31 cellular contexts compared by ENCODE assay signal in the genomic region with DNA sequence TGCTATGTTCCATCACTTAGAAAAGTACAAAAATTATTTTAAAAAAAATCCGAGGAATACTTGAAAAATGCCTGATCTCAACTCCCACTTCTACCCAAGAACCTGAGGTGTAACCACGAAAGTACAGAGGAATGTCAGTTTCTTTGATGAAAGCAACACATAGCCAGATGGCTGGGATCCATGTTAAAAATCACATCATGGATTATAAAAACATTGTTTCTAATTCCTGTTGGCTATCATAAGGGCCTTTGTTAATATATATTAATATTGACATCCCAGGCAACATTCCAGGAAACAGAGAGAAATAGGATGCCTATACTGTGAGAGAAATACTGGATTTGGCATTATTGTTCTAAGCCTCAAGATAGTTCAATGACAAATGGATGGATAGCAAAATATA.
"Had no signal": no experiment of that assay in that cellular context is flagged by ENCODE, and none has a peak within 500 bp of the region (broad histone marks: within the 10 kb centered on the region; RNA-seq: fewer than 3 reads in every experiment).

No MANE protein-coding gene starts in this region.

- H3K27me3 ChIP-seq: ovary, right lobe of liver, testis had no signal

- H3K27me3 Mint-ChIP-seq: naive thymus-derived CD4-positive, alpha-beta T cell; progenitor cell of endocrine pancreas; stimulated activated naive CD8-positive, alpha-beta T cell treated with anti-CD3 and anti-CD28 coated beads, Interleukin-15, amount 100 ng/mL, for 72 hours; type B pancreatic cell had no signal

- H3K9me3 ChIP-seq: ovary, psoas muscle, right lobe of liver, sigmoid colon, suprapubic skin, testis, tibial artery, transverse colon, upper lobe of right lung, uterus had no signal

- FAIRE-seq: small intestine had no signal

- H3K36me3 Mint-ChIP-seq: natural killer cell; neural progenitor cell; stimulated activated memory B cell treated with anti-CD40 and anti-IgM and Interleukin-4, amounts not matched to agents 10 μg/mL and 1 μg/mL and 100 μg/mL, for 72 hours; type B pancreatic cell had no signal

- H3K4me3 Mint-ChIP-seq: naive thymus-derived CD4-positive, alpha-beta T cell; natural killer cell; nephron; neural progenitor cell; stimulated activated memory B cell treated with anti-CD40 and anti-IgM and Interleukin-4, amounts not matched to agents 10 μg/mL and 1 μg/mL and 100 μg/mL, for 72 hours; stimulated activated naive CD8-positive, alpha-beta T cell treated with anti-CD3 and anti-CD28 coated beads, Interleukin-15, amount 100 ng/mL, for 72 hours; type B pancreatic cell had no signal

- H3K4me1 Mint-ChIP-seq: stimulated activated memory B cell treated with anti-CD40 and anti-IgM and Interleukin-4, amounts not matched to agents 10 μg/mL and 1 μg/mL and 100 μg/mL, for 72 hours had no signal

- H3K27ac Mint-ChIP-seq: naive thymus-derived CD4-positive, alpha-beta T cell; nephron; neural progenitor cell; progenitor cell of endocrine pancreas; stimulated activated memory B cell treated with anti-CD40 and anti-IgM and Interleukin-4, amounts not matched to agents 10 μg/mL and 1 μg/mL and 100 μg/mL, for 72 hours; stimulated activated naive CD8-positive, alpha-beta T cell treated with anti-CD3 and anti-CD28 coated beads, Interleukin-15, amount 100 ng/mL, for 72 hours; type B pancreatic cell had no signal

- DNase-seq: naive thymus-derived CD4-positive, alpha-beta T cell; natural killer cell; occipital lobe; ovary; posterior cingulate gyrus; psoas muscle; right cardiac atrium; right lobe of liver; sigmoid colon; small intestine; stimulated activated CD4-positive, alpha-beta T cell treated with anti-CD3 and anti-CD28 coated beads, Interleukin-15, amount 100 ng/mL, for 24 hours; stimulated activated CD4-positive, alpha-beta T cell treated with anti-CD3 and anti-CD28 coated beads, Interleukin-2, amount 100 ng/mL, for 24 hours; stimulated activated CD4-positive, alpha-beta T cell treated with anti-CD3 and anti-CD28 coated beads, Interleukin-2, amount 100 ng/mL, for 48 hours; stimulated activated CD4-positive, alpha-beta T cell treated with anti-CD3 and anti-CD28 coated beads, Interleukin-4, amount 100 ng/mL, for 24 hours; stimulated activated CD8-positive, alpha-beta memory T cell treated with anti-CD3 and anti-CD28 coated beads, Interleukin-4, amount 100 ng/mL, for 48 hours; stimulated activated naive CD4-positive, alpha-beta T cell; stimulated activated naive CD8-positive, alpha-beta T cell treated with anti-CD3 and anti-CD28 coated beads, Interleukin-15, amount 100 ng/mL, for 72 hours; stimulated activated naive CD8-positive, alpha-beta T cell treated with anti-CD3 and anti-CD28 coated beads, Interleukin-15, Interleukin-2, amounts not matched to agents 100 U/mL and 50 U/mL, for 24 hours; substantia nigra; testis; tibial artery; transverse colon; upper lobe of right lung; uterus had no signal

- H3K9me3 Mint-ChIP-seq: naive thymus-derived CD4-positive, alpha-beta T cell; natural killer cell; nephron; neural progenitor cell; stimulated activated memory B cell treated with anti-CD40 and anti-IgM and Interleukin-4, amounts not matched to agents 10 μg/mL and 1 μg/mL and 100 μg/mL, for 72 hours; stimulated activated naive CD8-positive, alpha-beta T cell treated with anti-CD3 and anti-CD28 coated beads, Interleukin-15, amount 100 ng/mL, for 72 hours; type B pancreatic cell had no signal

- H3K4me3 ChIP-seq: neural progenitor cell, ovary, psoas muscle, right lobe of liver, sigmoid colon, suprapubic skin, testis, tibial artery, transverse colon, upper lobe of right lung, uterus had no signal

- ATAC-seq: naive thymus-derived CD4-positive, alpha-beta T cell; natural killer cell; psoas muscle; right cardiac atrium; right lobe of liver; stimulated activated memory B cell treated with anti-CD40 and anti-IgM and Interleukin-4, amounts not matched to agents 10 μg/mL and 1 μg/mL and 100 μg/mL, for 72 hours; stimulated activated naive CD8-positive, alpha-beta T cell treated with anti-CD3 and anti-CD28 coated beads, Interleukin-15, amount 100 ng/mL, for 72 hours; stimulated activated naive CD8-positive, alpha-beta T cell treated with anti-CD3 and anti-CD28 coated beads, Interleukin-15, Interleukin-2, amounts not matched to agents 100 U/mL and 50 U/mL, for 24 hours; upper lobe of right lung had no signal

- H3K27ac ChIP-seq: neural progenitor cell, ovary, parathyroid adenoma, psoas muscle, right lobe of liver, sigmoid colon, suprapubic skin, testis, tibial artery, transverse colon, upper lobe of right lung, uterus had no signal
